Comparison of ENCODE assay signal across 1 cellular context in the genomic region with DNA sequence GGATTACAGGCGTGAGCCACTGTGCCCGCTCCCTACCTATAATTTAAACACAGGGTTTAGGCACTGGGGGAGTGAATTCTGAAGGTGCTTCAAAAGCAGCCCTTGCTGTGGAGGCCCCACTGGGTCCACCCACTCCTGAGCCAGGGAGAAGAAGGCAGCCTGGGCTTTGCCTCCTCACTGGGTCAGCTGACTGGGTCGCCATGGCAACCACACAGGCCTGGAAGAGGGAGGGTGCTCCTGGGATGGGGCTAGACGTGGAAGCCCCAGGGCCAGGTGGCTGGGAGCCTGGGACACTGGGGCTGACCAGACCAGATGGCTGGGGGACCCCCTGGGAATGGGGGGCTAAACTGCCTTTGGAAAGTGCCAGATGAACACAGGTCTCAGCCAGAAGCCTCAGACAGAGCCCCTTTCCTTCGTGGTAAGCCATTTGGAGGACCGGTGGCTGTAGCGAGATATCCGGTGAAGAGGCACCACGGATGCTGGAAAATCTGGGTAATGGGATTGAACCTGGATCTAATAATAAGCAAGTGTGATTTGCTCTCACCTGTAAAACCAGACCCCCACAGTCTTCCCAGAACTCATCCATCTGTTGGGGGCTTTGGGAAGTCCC.
TF ChIP-seq lines count a peak whose summit lies in the region.

No MANE protein-coding gene starts in this region.

TF ChIP-seq in HEK293, 187 proteins besides CTCF, POLR2A, EP300 and RAD21 (continued from another document):
- TF ChIP-seq, protein P1, sequence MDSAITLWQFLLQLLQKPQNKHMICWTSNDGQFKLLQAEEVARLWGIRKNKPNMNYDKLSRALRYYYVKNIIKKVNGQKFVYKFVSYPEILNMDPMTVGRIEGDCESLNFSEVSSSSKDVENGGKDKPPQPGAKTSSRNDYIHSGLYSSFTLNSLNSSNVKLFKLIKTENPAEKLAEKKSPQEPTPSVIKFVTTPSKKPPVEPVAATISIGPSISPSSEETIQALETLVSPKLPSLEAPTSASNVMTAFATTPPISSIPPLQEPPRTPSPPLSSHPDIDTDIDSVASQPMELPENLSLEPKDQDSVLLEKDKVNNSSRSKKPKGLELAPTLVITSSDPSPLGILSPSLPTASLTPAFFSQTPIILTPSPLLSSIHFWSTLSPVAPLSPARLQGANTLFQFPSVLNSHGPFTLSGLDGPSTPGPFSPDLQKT (IDR thresholded peaks at IDR 0.05; ENCODE audit: borderline replicate concordance, low read depth, low read length): no peak
- TF ChIP-seq OSR2 (tag by site-specific recombination; IDR thresholded peaks at IDR 0.05) (no peak), SALL2 (tag by site-specific recombination; IDR thresholded peaks at IDR 0.05; ENCODE audit: borderline replicate concordance) (no peak), ZNF132 (tag by site-specific recombination; IDR thresholded peaks at IDR 0.05; ENCODE audit: borderline replicate concordance) (no peak), GLIS1 (tag by site-specific recombination; IDR thresholded peaks at IDR 0.05) (peak; percentile 11; the same call in 1 of the 2 replicates), IKZF3 (tag by site-specific recombination; IDR thresholded peaks at IDR 0.05) (0 out of 2 replicates have a peak, but pooled peaks have one; percentile 64)
- TF ChIP-seq, protein P2, sequence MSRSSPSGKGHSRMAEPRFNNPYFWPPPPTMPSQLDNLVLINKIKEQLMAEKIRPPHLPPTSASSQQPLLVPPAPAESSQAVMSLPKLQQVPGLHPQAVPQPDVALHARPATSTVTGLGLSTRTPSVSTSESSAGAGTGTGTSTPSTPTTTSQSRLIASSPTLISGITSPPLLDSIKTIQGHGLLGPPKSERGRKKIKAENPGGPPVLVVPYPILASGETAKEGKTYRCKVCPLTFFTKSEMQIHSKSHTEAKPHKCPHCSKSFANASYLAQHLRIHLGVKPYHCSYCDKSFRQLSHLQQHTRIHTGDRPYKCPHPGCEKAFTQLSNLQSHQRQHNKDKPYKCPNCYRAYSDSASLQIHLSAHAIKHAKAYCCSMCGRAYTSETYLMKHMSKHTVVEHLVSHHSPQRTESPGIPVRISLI (tag by site-specific recombination; IDR thresholded peaks at IDR 0.05): no peak
